8 cellular contexts compared by ENCODE assay signal in the genomic region with DNA sequence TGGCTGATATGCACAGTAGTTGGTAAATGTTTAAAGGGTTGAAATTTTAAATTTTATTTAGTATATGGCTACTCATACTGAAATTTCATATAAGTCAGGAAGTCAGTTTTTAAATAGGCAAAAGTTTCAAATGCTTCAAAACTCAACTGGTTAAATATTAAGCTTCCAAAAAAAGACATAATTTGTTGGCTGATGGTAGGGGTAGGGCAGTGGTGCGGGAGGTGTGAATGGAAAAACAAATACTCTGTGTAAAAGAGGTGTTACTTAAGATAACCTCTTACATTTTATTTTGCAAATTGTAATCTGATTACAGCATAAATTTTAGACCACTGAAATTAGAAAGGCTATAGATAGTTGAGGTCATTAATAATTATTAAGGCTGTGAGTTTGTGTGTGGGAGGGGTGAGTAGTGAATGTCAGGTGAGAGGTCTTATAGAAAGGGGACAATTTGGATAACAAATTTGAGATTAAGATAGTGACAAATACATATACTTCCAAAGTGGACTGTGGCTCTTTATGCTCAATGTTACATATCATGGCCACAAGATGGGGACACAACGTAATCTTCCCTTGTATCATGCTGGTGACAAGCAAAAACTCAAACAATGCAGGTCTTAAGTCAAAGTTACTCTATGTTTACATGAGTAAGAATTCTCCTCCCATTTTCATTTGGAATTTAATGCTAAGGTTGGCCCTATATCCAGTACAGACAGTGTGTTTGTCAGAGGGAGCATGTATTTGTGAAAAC. TPM values are rescaled to one million over a fixed set of nuclear protein-coding genes. Genes with fewer than 3 reads are reported as not detected.
A peak's percentile ranks its signal among the peaks of the same experiment; 100 is the strongest.
DNase-seq lines count a peak whose midpoint lies in the region; ATAC-seq and TF ChIP-seq lines count a peak whose summit lies in the region.

No MANE protein-coding gene starts in this region.

- ATAC-seq in stimulated activated naive B cell treated with anti-CD40 and anti-IgM and Interleukin-4, amounts not matched to agents 10 μg/mL and 1 μg/mL and 100 μg/mL, for 72 hours (replicated peaks), result no peak
- no peak for ATAC-seq in GM18907 (IDR thresholded peaks at IDR 0.05; ENCODE audit: unreplicated experiment)

- no peaks in the 10 kb centered on the region for H3K4me1 ChIP-seq in esophagus squamous epithelium

- H3K4me3 Mint-ChIP-seq in activated T-helper 2 cell treated with anti-CD3 and anti-CD28 coated beads, Interferon-gamma antibody, Interleukin-2, Interleukin-4, amounts not matched to agents 10 μg/mL and 5 μg/mL and 100 μg/mL, durations not matched to agents 14 hours and 24 hours and 36 hours (ENCODE audit: low read depth), result no peak overlapping the region
- no peak overlapping the region for H3K4me3 Mint-ChIP-seq in stimulated activated naive B cell treated with anti-CD40 and anti-IgM and Interleukin-4, amounts not matched to agents 10 μg/mL and 1 μg/mL and 100 μg/mL, for 72 hours

- no peak overlapping the region for H3K27ac ChIP-seq in esophagus squamous epithelium

- H3K27me3 ChIP-seq in esophagus squamous epithelium, result no peaks in the 10 kb centered on the region

- H3K27ac Mint-ChIP-seq in activated T-helper 2 cell treated with anti-CD3 and anti-CD28 coated beads, Interferon-gamma antibody, Interleukin-2, Interleukin-4, amounts not matched to agents 10 μg/mL and 5 μg/mL and 100 μg/mL, durations not matched to agents 14 hours and 24 hours and 36 hours, result no peak overlapping the region
- no peak overlapping the region for H3K27ac Mint-ChIP-seq in stimulated activated naive B cell treated with anti-CD40 and anti-IgM and Interleukin-4, amounts not matched to agents 10 μg/mL and 1 μg/mL and 100 μg/mL, for 72 hours

- peak in 3 of 6 experiments; percentile 5 to 41 (median 10) for TF ChIP-seq CTCF in esophagus squamous epithelium (IDR thresholded peaks at IDR 0.05)

- H3K27me3 Mint-ChIP-seq in activated T-helper 2 cell treated with anti-CD3 and anti-CD28 coated beads, Interferon-gamma antibody, Interleukin-2, Interleukin-4, amounts not matched to agents 10 μg/mL and 5 μg/mL and 100 μg/mL, durations not matched to agents 14 hours and 24 hours and 36 hours (ENCODE audit: low read depth), result peaks cover 2% of the 10 kb centered on the region
- H3K27me3 Mint-ChIP-seq in stimulated activated naive B cell treated with anti-CD40 and anti-IgM and Interleukin-4, amounts not matched to agents 10 μg/mL and 1 μg/mL and 100 μg/mL, for 72 hours, result peaks cover 11 to 16% of the 10 kb centered on the region in 2 donors

- DNase-seq in AG20443 (ENCODE audit: low spot score), result peak; percentile 38
- DNase-seq in HCEC 1CT, result peak; percentile 80
- DNase-seq in NCI-H82 (lab: John Stamatoyannopoulos, UW), result peak; percentile 71
- peak; percentile 61 for DNase-seq in fibroblast of gingiva (ENCODE audit: low read depth)
- DNase-seq in esophagus squamous epithelium (lab: John Stamatoyannopoulos, UW), result no peak
- DNase-seq in activated T-helper 2 cell treated with anti-CD3 and anti-CD28 coated beads, Interferon-gamma antibody, Interleukin-2, Interleukin-4, amounts not matched to agents 10 μg/mL and 5 μg/mL and 100 μg/mL, durations not matched to agents 14 hours and 24 hours and 36 hours (ENCODE audit: low spot score), result no peak
- no peak for DNase-seq in stimulated activated naive B cell treated with anti-CD40 and anti-IgM and Interleukin-4, amounts not matched to agents 10 μg/mL and 1 μg/mL and 100 μg/mL, for 72 hours

- H3K36me3 Mint-ChIP-seq in activated T-helper 2 cell treated with anti-CD3 and anti-CD28 coated beads, Interferon-gamma antibody, Interleukin-2, Interleukin-4, amounts not matched to agents 10 μg/mL and 5 μg/mL and 100 μg/mL, durations not matched to agents 14 hours and 24 hours and 36 hours (ENCODE audit: low read depth), result no peaks in the 10 kb centered on the region
- no peaks in the 10 kb centered on the region for H3K36me3 Mint-ChIP-seq in stimulated activated naive B cell treated with anti-CD40 and anti-IgM and Interleukin-4, amounts not matched to agents 10 μg/mL and 1 μg/mL and 100 μg/mL, for 72 hours

- H3K36me3 ChIP-seq in esophagus squamous epithelium, result no peaks in the 10 kb centered on the region

- no peaks in the 10 kb centered on the region for H3K9me3 Mint-ChIP-seq in activated T-helper 2 cell treated with anti-CD3 and anti-CD28 coated beads, Interferon-gamma antibody, Interleukin-2, Interleukin-4, amounts not matched to agents 10 μg/mL and 5 μg/mL and 100 μg/mL, durations not matched to agents 14 hours and 24 hours and 36 hours
- peaks cover 6 to 9% of the 10 kb centered on the region in 2 donors for H3K9me3 Mint-ChIP-seq in stimulated activated naive B cell treated with anti-CD40 and anti-IgM and Interleukin-4, amounts not matched to agents 10 μg/mL and 1 μg/mL and 100 μg/mL, for 72 hours

- 33 to 47% methylated on average over 2 of the region's 2 CpGs for WGBS in esophagus squamous epithelium, 2 donors

- TF ChIP-seq POLR2A in esophagus squamous epithelium (IDR thresholded peaks at IDR 0.05), result no peak

- no peak overlapping the region for H3K4me3 ChIP-seq in esophagus squamous epithelium

- intact Hi-C loops in esophagus squamous epithelium (cut with DNase I), result no loop called here
- intact Hi-C loops in activated T-helper 2 cell treated with anti-CD3 and anti-CD28 coated beads, Interferon-gamma antibody, Interleukin-2, Interleukin-4, amounts not matched to agents 10 μg/mL and 5 μg/mL and 100 μg/mL, durations not matched to agents 14 hours and 24 hours and 36 hours (cut with micrococcal nuclease), result loop anchor here (5.0 kb wide), 2 partner anchors 186 to 326 kb away; no protein-coding TSS in a partner anchor

- no peaks in the 10 kb centered on the region for H3K4me1 Mint-ChIP-seq in activated T-helper 2 cell treated with anti-CD3 and anti-CD28 coated beads, Interferon-gamma antibody, Interleukin-2, Interleukin-4, amounts not matched to agents 10 μg/mL and 5 μg/mL and 100 μg/mL, durations not matched to agents 14 hours and 24 hours and 36 hours (ENCODE audit: low read depth)
- peaks cover 0 to 1% of the 10 kb centered on the region in 2 donors for H3K4me1 Mint-ChIP-seq in stimulated activated naive B cell treated with anti-CD40 and anti-IgM and Interleukin-4, amounts not matched to agents 10 μg/mL and 1 μg/mL and 100 μg/mL, for 72 hours

- H3K9me3 ChIP-seq in esophagus squamous epithelium, result no peaks in the 10 kb centered on the region

RNA-seq across cellular contexts. Expression of gene OXGR1, which starts 36.6 kb away (rescaled TPM):
- 1 to 10 TPM in 3 of 4 donors, not detected in 1; 1.2 to 5.7 (median 1.4) TPM for total RNA-seq in esophagus squamous epithelium
- not detected in 2 replicates for total RNA-seq in activated T-helper 2 cell treated with anti-CD3 and anti-CD28 coated beads, Interferon-gamma antibody, Interleukin-2, Interleukin-4, amounts not matched to agents 10 μg/mL and 5 μg/mL and 100 μg/mL, durations not matched to agents 14 hours and 24 hours and 36 hours

Comparison
In these comparisons a context has a peak if more than half of its experiments do, and no peak if none do; other contexts are left out.
1. DNase-seq: peak in AG20443 (single experiment), HCEC 1CT (single experiment), NCI-H82 (single experiment) and fibroblast of gingiva (single experiment); none in esophagus squamous epithelium (single experiment), activated T-helper 2 cell treated with anti-CD3 and anti-CD28 coated beads, Interferon-gamma antibody, Interleukin-2, Interleukin-4, amounts not matched to agents 10 μg/mL and 5 μg/mL and 100 μg/mL, durations not matched to agents 14 hours and 24 hours and 36 hours (single experiment) and stimulated activated naive B cell treated with anti-CD40 and anti-IgM and Interleukin-4, amounts not matched to agents 10 μg/mL and 1 μg/mL and 100 μg/mL, for 72 hours (single experiment).